Comparison of ENCODE assay signal across 8 cellular contexts in the genomic region with DNA sequence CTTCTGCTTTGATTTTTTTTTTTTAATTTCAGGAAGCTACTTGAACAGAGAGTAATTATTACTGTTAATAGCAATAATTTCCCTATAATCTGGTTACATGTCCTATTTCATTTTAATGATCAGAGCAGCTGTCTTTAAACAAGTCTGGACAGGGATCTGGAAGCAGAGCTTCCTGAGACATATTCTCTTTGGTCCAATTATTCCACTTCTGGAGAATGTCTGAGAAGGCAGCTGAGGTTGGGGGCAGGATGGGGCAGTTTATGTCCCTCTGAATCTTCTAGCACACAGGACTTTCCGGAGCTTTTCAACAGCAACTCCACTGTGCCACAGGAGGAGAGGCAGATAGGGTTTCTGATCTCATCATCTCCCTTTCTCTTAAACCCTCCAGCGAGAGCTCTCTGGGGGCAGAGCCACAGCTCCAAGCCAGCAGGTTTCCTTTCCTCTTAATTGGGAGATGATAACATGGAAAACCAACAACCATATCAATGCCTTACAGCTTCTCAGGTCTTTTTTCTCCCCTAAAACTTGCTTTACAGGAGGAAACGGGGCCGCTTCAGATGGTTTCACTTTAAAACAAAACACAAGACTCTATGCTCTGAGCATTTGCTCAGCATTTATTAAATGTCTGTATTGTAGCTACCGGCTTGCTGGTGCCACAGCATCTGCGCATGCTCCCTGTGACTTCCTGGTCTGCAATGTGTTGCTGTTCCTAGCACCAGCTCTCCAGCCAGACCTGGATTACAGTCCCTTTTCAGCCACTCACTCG.
DNase-seq lines count a peak whose midpoint lies in the region; ATAC-seq and TF ChIP-seq lines count a peak whose summit lies in the region.

No MANE protein-coding gene starts in this region.

- POLR2A ChIA-PET in SK-N-SH (lab: Yijun Ruan, JAX) = interaction anchor here (0.8 to 1.6 kb wide), 6 partner anchors 36 to 937 kb away, joined by 4 to 13 read pairs (median 4); no protein-coding TSS in a partner anchor

- CTCF ChIA-PET in SK-N-SH (lab: Yijun Ruan, JAX) = interaction anchor here (0.8 to 2.6 kb wide), 8 partner anchors 16 to 937 kb away, joined by 3 to 10 read pairs (median 4); no protein-coding TSS in a partner anchor

- H3K9me3 Mint-ChIP-seq in CD4-positive, CD25-positive, alpha-beta regulatory T cell = peaks cover 0 to 5% (median 0%) of the 10 kb centered on the region in 7 donors
- H3K9me3 Mint-ChIP-seq in naive B cell = peaks cover 0 to 3% (median 0%) of the 10 kb centered on the region in 7 donors
- H3K9me3 Mint-ChIP-seq in endothelial cell (ENCODE audit: unreplicated experiment) = no peaks in the 10 kb centered on the region

- H3K9me2 ChIP-seq in SK-N-SH = no peaks in the 10 kb centered on the region

- TF ChIP-seq POLR2A in tibial nerve (IDR thresholded peaks at IDR 0.05) = no peak

- H3K4me2 ChIP-seq in SK-N-SH = peak overlapping the region; percentile 37; the same call in 1 of the 2 replicates

- peak overlapping the region; percentile 45; the same call in 1 of the 2 replicates for H2AFZ ChIP-seq in SK-N-SH (ENCODE audit: low read depth)

- no peaks in the 10 kb centered on the region for H3K27me3 ChIP-seq in CD4-positive, CD25-positive, alpha-beta regulatory T cell (ENCODE audit: control insufficient read depth, insufficient read depth, low read length)
- H3K27me3 ChIP-seq in SK-N-SH (ENCODE audit: insufficient read depth) (no peaks in the 10 kb centered on the region), tibial nerve (no peaks in the 10 kb centered on the region)

- H3K79me2 ChIP-seq in SK-N-SH (ENCODE audit: insufficient read depth) = no peaks in the 10 kb centered on the region

- WGBS in SK-N-SH (ENCODE audit: low lambda C conversion rate) = 77% methylated on average over 6 of the region's 7 CpGs
- 19 to 20% methylated on average over 7 of the region's 7 CpGs for WGBS in tibial nerve, 2 donors

- peak overlapping the region in 1 of 3 donors; percentile 18 for H3K27ac Mint-ChIP-seq in CD4-positive, CD25-positive, alpha-beta regulatory T cell
- H3K27ac Mint-ChIP-seq in naive B cell (peak overlapping the region in 2 of 6 donors; percentile 20 to 21), endothelial cell (ENCODE audit: unreplicated experiment) (no peak overlapping the region)

- H3K9me3 ChIP-seq in CD4-positive, CD25-positive, alpha-beta regulatory T cell (ENCODE audit: control insufficient read depth in 2 of 2, low read length in 2 of 2) = no peaks in the 10 kb centered on the region
- H3K9me3 ChIP-seq in SK-N-SH = no peaks in the 10 kb centered on the region
- H3K9me3 ChIP-seq in tibial nerve = no peaks in the 10 kb centered on the region

- TF ChIP-seq EP300 in SK-N-SH (IDR thresholded peaks at IDR 0.05; ENCODE audit: borderline replicate concordance in 1 of 2, low read depth in 1 of 2, low read length in 1 of 2) (peak in 1 of 2 experiments; percentile 99; a peak in 2 of 4 replicates), tibial nerve (IDR thresholded peaks at IDR 0.05) (peak in 1 of 2 donors; percentile 40)

- H3F3A ChIP-seq in SK-N-SH (replicated peaks; ENCODE audit: insufficient read depth) = peaks cover 5% of the 10 kb centered on the region

- H3K36me3 ChIP-seq in CD4-positive, CD25-positive, alpha-beta regulatory T cell (ENCODE audit: control insufficient read depth, insufficient read depth, low read length) = no peaks in the 10 kb centered on the region
- H3K36me3 ChIP-seq in SK-N-SH (replicated peaks in 1 of 2; ENCODE audit: control insufficient read depth in 1 of 2, insufficient read depth in 2 of 2, low read length in 1 of 2) (no peaks in the 10 kb centered on the region), tibial nerve (no peaks in the 10 kb centered on the region)

- H3K36me3 Mint-ChIP-seq in CD4-positive, CD25-positive, alpha-beta regulatory T cell = no peaks in the 10 kb centered on the region
- no peaks in the 10 kb centered on the region for H3K36me3 Mint-ChIP-seq in naive B cell
- H3K36me3 Mint-ChIP-seq in endothelial cell (ENCODE audit: low read depth, unreplicated experiment) = no peaks in the 10 kb centered on the region

- peak in 2 of 3 donors; percentile 15 to 36 for DNase-seq in CD4-positive, CD25-positive, alpha-beta regulatory T cell
- DNase-seq in H4 (ENCODE audit: low spot score) = peak; percentile 29
- DNase-seq in SK-N-SH = peak; percentile 57
- DNase-seq in epithelial cell of prostate (ENCODE audit: low read depth, low spot score) = no peak
- DNase-seq in naive B cell = peak; percentile 1
- DNase-seq in tibial nerve (ENCODE audit: low spot score in 2 of 2) = peak; percentile 32 to 49
- no peak for DNase-seq in DMS79 (lab: John Stamatoyannopoulos, UW)
- no peak for DNase-seq in endothelial cell (ENCODE audit: low spot score)

- peak overlapping the region in 2 of 4 donors; percentile 41 to 60 for H3K4me3 Mint-ChIP-seq in CD4-positive, CD25-positive, alpha-beta regulatory T cell
- H3K4me3 Mint-ChIP-seq in naive B cell (peak overlapping the region; percentile 33 to 80 (median 72)), endothelial cell (ENCODE audit: unreplicated experiment) (no peak overlapping the region)

- ATAC-seq in CD4-positive, CD25-positive, alpha-beta regulatory T cell (ENCODE audit: low read depth in 2 of 2) = peak in 1 of 2 donors; percentile 37
- peak in 1 of 2 donors; percentile 23 for ATAC-seq in naive B cell (ENCODE audit: low read depth in 2 of 2)

- H3K27ac ChIP-seq in CD4-positive, CD25-positive, alpha-beta regulatory T cell (ENCODE audit: insufficient read depth, low read length, poor library complexity, severe bottlenecking) = no peak overlapping the region
- H3K27ac ChIP-seq in SK-N-SH (ENCODE audit: low read depth in 2 of 2, low read length in 1 of 2) (peak overlapping the region; percentile 17 to 100; a peak in 3 of 4 replicates), epithelial cell of prostate (peak overlapping the region; percentile 39), tibial nerve (peak overlapping the region in 2 of 4 donors; percentile 73 to 79)

- peak overlapping the region; percentile 23 for H3K4me3 ChIP-seq in CD4-positive, CD25-positive, alpha-beta regulatory T cell (ENCODE audit: low read depth, low read length)
- H3K4me3 ChIP-seq in SK-N-SH (ENCODE audit: low read depth in 2 of 2, low read length in 1 of 2) (peak overlapping the region in 1 of 2 experiments; percentile 3; a peak in 1 of 4 replicates), tibial nerve (peak overlapping the region; percentile 5 to 46 (median 24))

- no peaks in the 10 kb centered on the region for H3K4me1 ChIP-seq in CD4-positive, CD25-positive, alpha-beta regulatory T cell (ENCODE audit: control insufficient read depth, insufficient read depth, low read length, poor library complexity, severe bottlenecking)
- H3K4me1 ChIP-seq in SK-N-SH (ENCODE audit: control insufficient read depth in 1 of 2, insufficient read depth in 2 of 2, low read depth in 1 of 2, low read length in 1 of 2) (peaks cover 0 to 54% of the 10 kb centered on the region in 2 experiments; a peak in 2 of 4 replicates), tibial nerve (peaks cover 0 to 21% (median 0%) of the 10 kb centered on the region in 4 donors)

- no peaks in the 10 kb centered on the region for H4K20me1 ChIP-seq in SK-N-SH (ENCODE audit: insufficient read depth)

- peaks cover 0 to 10% (median 0%) of the 10 kb centered on the region in 4 donors for H3K4me1 Mint-ChIP-seq in CD4-positive, CD25-positive, alpha-beta regulatory T cell
- H3K4me1 Mint-ChIP-seq in naive B cell (peaks cover 0 to 10% (median 3%) of the 10 kb centered on the region in 3 donors), endothelial cell (ENCODE audit: unreplicated experiment) (peaks cover 2% of the 10 kb centered on the region)

- no peak for TF ChIP-seq CTCF in SK-N-SH (IDR thresholded peaks at IDR 0.05)
- no peak for TF ChIP-seq CTCF in tibial nerve (IDR thresholded peaks at IDR 0.05)
- no peak for TF ChIP-seq CTCF in endothelial cell (IDR thresholded peaks at IDR 0.05; ENCODE audit: unreplicated experiment)

- H3K9ac ChIP-seq in SK-N-SH = no peak overlapping the region

- TF ChIP-seq RAD21 in SK-N-SH (IDR thresholded peaks at IDR 0.05; ENCODE audit: low read length) = peak; percentile 29; the same call in 1 of the 2 replicates

- no peaks in the 10 kb centered on the region for H3K27me3 Mint-ChIP-seq in CD4-positive, CD25-positive, alpha-beta regulatory T cell
- H3K27me3 Mint-ChIP-seq in naive B cell (peaks cover 0 to 16% (median 4%) of the 10 kb centered on the region in 3 donors), endothelial cell (ENCODE audit: unreplicated experiment) (peaks cover 1% of the 10 kb centered on the region)

TF ChIP-seq in SK-N-SH, 30 proteins besides CTCF, POLR2A, EP300 and RAD21:
- peak; percentile 24 for TF ChIP-seq CHD2 (IDR thresholded peaks at IDR 0.05; ENCODE audit: low read length, partially characterized antibody)
- peak; percentile 41; the same call in 1 of the 2 replicates for TF ChIP-seq NRF1 (IDR thresholded peaks at IDR 0.05; ENCODE audit: low read depth, low read length)
- TF ChIP-seq SMC3 (IDR thresholded peaks at IDR 0.05; ENCODE audit: low read depth, low read length) = peak; percentile 12; the same call in 1 of the 2 replicates
- TF ChIP-seq, protein P1, sequence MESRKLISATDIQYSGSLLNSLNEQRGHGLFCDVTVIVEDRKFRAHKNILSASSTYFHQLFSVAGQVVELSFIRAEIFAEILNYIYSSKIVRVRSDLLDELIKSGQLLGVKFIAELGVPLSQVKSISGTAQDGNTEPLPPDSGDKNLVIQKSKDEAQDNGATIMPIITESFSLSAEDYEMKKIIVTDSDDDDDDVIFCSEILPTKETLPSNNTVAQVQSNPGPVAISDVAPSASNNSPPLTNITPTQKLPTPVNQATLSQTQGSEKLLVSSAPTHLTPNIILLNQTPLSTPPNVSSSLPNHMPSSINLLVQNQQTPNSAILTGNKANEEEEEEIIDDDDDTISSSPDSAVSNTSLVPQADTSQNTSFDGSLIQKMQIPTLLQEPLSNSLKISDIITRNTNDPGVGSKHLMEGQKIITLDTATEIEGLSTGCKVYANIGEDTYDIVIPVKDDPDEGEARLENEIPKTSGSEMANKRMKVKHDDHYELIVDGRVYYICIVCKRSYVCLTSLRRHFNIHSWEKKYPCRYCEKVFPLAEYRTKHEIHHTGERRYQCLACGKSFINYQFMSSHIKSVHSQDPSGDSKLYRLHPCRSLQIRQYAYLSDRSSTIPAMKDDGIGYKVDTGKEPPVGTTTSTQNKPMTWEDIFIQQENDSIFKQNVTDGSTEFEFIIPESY (IDR thresholded peaks at IDR 0.05; ENCODE audit: borderline replicate concordance, low read depth) = no peak
- TF ChIP-seq FOXM1 (IDR thresholded peaks at IDR 0.05; ENCODE audit: low read depth) = no peak
- peak; percentile 45; the same call in 1 of the 2 replicates for TF ChIP-seq TCF12 (IDR thresholded peaks at IDR 0.05)
- TF ChIP-seq MXI1 (IDR thresholded peaks at IDR 0.05; ENCODE audit: low read depth, low read length) = peak; percentile 52; the same call in 1 of the 2 replicates

Comparison
In these comparisons a context has a peak if more than half of its experiments do, and no peak if none do; other contexts are left out.
1. DNase-seq: peak in CD4-positive, CD25-positive, alpha-beta regulatory T cell (2 of 3), H4 (single experiment), SK-N-SH (single experiment), naive B cell (single experiment) and tibial nerve (2 of 2); none in epithelial cell of prostate (single experiment), DMS79 (single experiment) and endothelial cell (single experiment).